In genomic region chr1:21876267-21876666, GRCh38 we compare ENCODE assay signal across 20 cellular contexts.
DNase-seq lines count a peak whose midpoint lies in the region; ATAC-seq and TF ChIP-seq lines count a peak whose summit lies in the region.
"Had no signal": no experiment of that assay in that cellular context is flagged by ENCODE, and none has a peak within 500 bp of the region (broad histone marks: within the 10 kb centered on the region; RNA-seq: fewer than 3 reads in every experiment).

No MANE protein-coding gene starts in this region.

- H3K9me3 Mint-ChIP-seq in neural progenitor cell, result no peaks in the 10 kb centered on the region
- H3K9me3 Mint-ChIP-seq: CD14-positive monocyte; CD4-positive, alpha-beta T cell; CD8-positive, alpha-beta memory T cell; GM23338; H9 had no signal

- H3K27me3 Mint-ChIP-seq in neural progenitor cell (ENCODE audit: insufficient read depth, low read depth), result no peaks in the 10 kb centered on the region
- H3K27me3 Mint-ChIP-seq: CD4-positive, alpha-beta T cell had no signal

- no peaks in the 10 kb centered on the region for H3K79me2 ChIP-seq in neural progenitor cell (ENCODE audit: low read depth)

- H3K9ac ChIP-seq in neural progenitor cell, result no peak overlapping the region
- H3K9ac ChIP-seq: BLaER1 treated with 17β-estradiol and CSF1 and Interleukin-3, amounts not matched to agents 10 nM and 100 nM had no signal

- 85 to 98% (median 92%) methylated on average over 13 to 16 of the region's 16 CpGs for WGBS in spleen, 5 donors

- no peaks in the 10 kb centered on the region for H4K20me1 ChIP-seq in neural progenitor cell (ENCODE audit: low read depth)

- no peak overlapping the region for H2AFZ ChIP-seq in neural progenitor cell (replicated peaks)
- H2AFZ ChIP-seq: GM23338 had no signal

- H3K4me2 ChIP-seq in neural progenitor cell, result no peak overlapping the region
- H3K4me2 ChIP-seq: BLaER1 treated with 17β-estradiol and CSF1 and Interleukin-3, amounts not matched to agents 10 nM and 100 nM; GM23338 had no signal

- H3F3A ChIP-seq in neural progenitor cell (ENCODE audit: low read depth), result no peaks in the 10 kb centered on the region

- H3K4me1 ChIP-seq in left ventricle myocardium inferior, result peaks cover 36% of the 10 kb centered on the region
- H3K4me1 ChIP-seq in neural progenitor cell, result peaks cover 5% of the 10 kb centered on the region
- H3K4me1 ChIP-seq in spleen, result no peaks in the 10 kb centered on the region
- H3K4me1 ChIP-seq: BE2C had no signal

- no peak for TF ChIP-seq POLR2A in spleen (IDR thresholded peaks at IDR 0.05)

- intact Hi-C loops in left ventricle myocardium inferior (cut with micrococcal nuclease), result no loop called here
- intact Hi-C loops in Right ventricle myocardium superior (cut with DNase I), result no loop called here
- intact Hi-C loops in spleen (cut with DNase I; ENCODE audit: low total_unique reads), result no loop called here

- H3K27me3 ChIP-seq in left ventricle myocardium inferior (ENCODE audit: low read depth) (no peaks in the 10 kb centered on the region), neural progenitor cell (no peaks in the 10 kb centered on the region), spleen (replicated peaks in 1 of 7) (no peaks in the 10 kb centered on the region)
- H3K27me3 ChIP-seq: BE2C; BLaER1 treated with 17β-estradiol and CSF1 and Interleukin-3, amounts not matched to agents 10 nM and 100 nM had no signal

- peak overlapping the region; percentile 42 for H3K27ac Mint-ChIP-seq in neural progenitor cell
- H3K27ac Mint-ChIP-seq: CD4-positive, alpha-beta T cell; CD8-positive, alpha-beta memory T cell; GM23338 had no signal

- H3K36me3 ChIP-seq in left ventricle myocardium inferior, result peaks cover 100% of the 10 kb centered on the region
- H3K36me3 ChIP-seq in neural progenitor cell, result no peaks in the 10 kb centered on the region
- H3K36me3 ChIP-seq in spleen, result peaks cover 0 to 99% (median 54%) of the 10 kb centered on the region in 6 donors
- H3K36me3 ChIP-seq: BE2C had no signal

- TF ChIP-seq CTCF in left ventricle myocardium inferior (IDR thresholded peaks at IDR 0.05; ENCODE audit: borderline replicate concordance) (no peak), neural progenitor cell (IDR thresholded peaks at IDR 0.05) (no peak), spleen (IDR thresholded peaks at IDR 0.05 in 8 of 11, conservative IDR thresholded peaks at IDR 0.05 in 3 of 11) (no peak)

- peaks cover 3% of the 10 kb centered on the region for H3K36me3 Mint-ChIP-seq in neural progenitor cell
- H3K36me3 Mint-ChIP-seq: CD14-positive monocyte; CD8-positive, alpha-beta memory T cell had no signal

- H3K4me3 ChIP-seq in left ventricle myocardium inferior (no peak overlapping the region), neural progenitor cell (no peak overlapping the region), spleen (no peak overlapping the region)
- H3K4me3 ChIP-seq: BLaER1 treated with 17β-estradiol and CSF1 and Interleukin-3, amounts not matched to agents 10 nM and 100 nM; GM12878; GM23338 had no signal

- no peak overlapping the region for H3K4me3 Mint-ChIP-seq in neural progenitor cell
- H3K4me3 Mint-ChIP-seq: CD14-positive monocyte; CD4-positive, alpha-beta T cell; CD8-positive, alpha-beta memory T cell; GM23338; H9 had no signal

- H3K27ac ChIP-seq in left ventricle myocardium inferior (replicated peaks) (peak overlapping the region; percentile 27), neural progenitor cell (no peak overlapping the region), spleen (no peak overlapping the region)
- H3K27ac ChIP-seq: 22Rv1; BLaER1 treated with 17β-estradiol and CSF1 and Interleukin-3, amounts not matched to agents 10 nM and 100 nM had no signal

- H3K4me1 Mint-ChIP-seq in neural progenitor cell, result peaks cover 12% of the 10 kb centered on the region
- H3K4me1 Mint-ChIP-seq: CD14-positive monocyte; CD8-positive, alpha-beta memory T cell had no signal

- no peaks in the 10 kb centered on the region for H3K9me3 ChIP-seq in left ventricle myocardium inferior (replicated peaks)
- no peaks in the 10 kb centered on the region for H3K9me3 ChIP-seq in neural progenitor cell (ENCODE audit: low read depth)
- H3K9me3 ChIP-seq in spleen, result no peaks in the 10 kb centered on the region
- H3K9me3 ChIP-seq: BE2C; BLaER1 treated with 17β-estradiol and CSF1 and Interleukin-3, amounts not matched to agents 10 nM and 100 nM had no signal

- DNase-seq in left ventricle myocardium inferior (no peak), Right ventricle myocardium superior (no peak), neural progenitor cell (ENCODE audit: low spot score) (no peak), spleen (peak; percentile 69), NCI-H446 treated with DMSO at 0.1 percent for 48 hours (lab: John Stamatoyannopoulos, UW) (no peak)
- DNase-seq: AML-193; BE2C; CD4-positive, alpha-beta T cell; CD8-positive, alpha-beta memory T cell; DMS 273 treated with DMSO at 0.1 percent for 48 hours; EL; GDM1; H9 had no signal

- ATAC-seq in Right ventricle myocardium superior (ENCODE audit: poor library complexity), result no peak
- no peak for ATAC-seq in GM18907 (IDR thresholded peaks at IDR 0.05; ENCODE audit: unreplicated experiment)
- ATAC-seq: GM12878, HCT116 had no signal
